24 cellular contexts compared by ENCODE assay signal in the genomic region with DNA sequence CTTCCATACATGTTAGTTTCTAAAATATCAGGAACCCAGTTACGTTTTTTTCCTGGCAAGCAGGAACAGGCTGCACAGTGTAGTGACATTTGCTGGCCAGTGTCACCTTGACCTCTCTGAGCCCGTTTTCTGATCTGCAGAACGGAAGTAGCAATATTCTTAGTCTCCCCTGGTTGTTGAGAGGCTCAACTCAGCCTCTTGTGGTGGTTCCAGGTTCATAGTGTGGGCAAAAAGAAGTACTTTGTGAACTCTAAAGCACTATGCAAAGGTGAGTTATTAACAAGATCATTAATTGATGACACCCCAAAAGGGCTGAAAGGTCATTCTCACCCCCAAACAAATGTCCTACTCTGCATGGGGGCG. TPM values are rescaled to one million over a fixed set of nuclear protein-coding genes. Genes with fewer than 3 reads are reported as not detected.
DNase-seq lines count a peak whose midpoint lies in the region; ATAC-seq and TF ChIP-seq lines count a peak whose summit lies in the region.
"Had no signal": no experiment of that assay in that cellular context is flagged by ENCODE, and none has a peak within 500 bp of the region (broad histone marks: within the 10 kb centered on the region; RNA-seq: fewer than 3 reads in every experiment).

No MANE protein-coding gene starts in this region.

- TF ChIP-seq CTCF in mesothelial cell of epicardium (IDR thresholded peaks at IDR 0.05; ENCODE audit: unreplicated experiment) (no peak), BE2C (IDR thresholded peaks at IDR 0.05; ENCODE audit: low read depth, low read length) (no peak)

- H3K27ac Mint-ChIP-seq in activated CD8-positive, alpha-beta memory T cell treated with anti-CD3 and anti-CD28 coated beads, Interleukin-2, amount 10 ng/mL, durations not matched to agents 7 days and 5 days: no peak overlapping the region
- H3K27ac Mint-ChIP-seq in mesothelial cell of epicardium: peak overlapping the region; percentile 93
- H3K27ac Mint-ChIP-seq: activated CD4-positive, alpha-beta T cell treated with anti-CD3 and anti-CD28 coated beads for 36 hours; activated naive CD8-positive, alpha-beta T cell treated with anti-CD3 and anti-CD28 coated beads, Interleukin-2, amount 50 U/mL, for 24 hours; effector memory CD8-positive, alpha-beta T cell had no signal

- WGBS in ectodermal cell, 2 experiments: 16 to 19% methylated on average over 3 to 4 of the region's 4 CpGs

- H3K4me3 ChIP-seq in ectodermal cell (ENCODE audit: insufficient read depth, low read depth, low read length): peak overlapping the region; percentile 45
- H3K4me3 ChIP-seq in BE2C (ENCODE audit: low read depth, low read length): no peak overlapping the region
- H3K4me3 ChIP-seq: BLaER1 treated with 17β-estradiol and CSF1 and Interleukin-3, amounts not matched to agents 10 nM and 100 nM; GM12878; heart left ventricle; SJSA1; skin epidermis had no signal

- no peaks in the 10 kb centered on the region for H3K9me3 Mint-ChIP-seq in activated CD8-positive, alpha-beta memory T cell treated with anti-CD3 and anti-CD28 coated beads, Interleukin-2, amount 10 ng/mL, durations not matched to agents 7 days and 5 days (ENCODE audit: low read depth)
- no peaks in the 10 kb centered on the region for H3K9me3 Mint-ChIP-seq in mesothelial cell of epicardium
- H3K9me3 Mint-ChIP-seq: activated naive CD8-positive, alpha-beta T cell treated with anti-CD3 and anti-CD28 coated beads, Interleukin-2, amount 50 U/mL, for 24 hours; effector memory CD8-positive, alpha-beta T cell had no signal

- ATAC-seq in activated CD8-positive, alpha-beta memory T cell treated with anti-CD3 and anti-CD28 coated beads, Interleukin-2, amount 10 ng/mL, durations not matched to agents 7 days and 5 days: no peak
- ATAC-seq in GM18870 (IDR thresholded peaks at IDR 0.05; ENCODE audit: unreplicated experiment): no peak
- ATAC-seq: activated CD4-positive, alpha-beta T cell treated with anti-CD3 and anti-CD28 coated beads for 36 hours; activated naive CD8-positive, alpha-beta T cell treated with anti-CD3 and anti-CD28 coated beads, Interleukin-2, amount 50 U/mL, for 24 hours; effector memory CD8-positive, alpha-beta T cell; GM12878 had no signal

- CTCF ChIA-PET in activated CD8-positive, alpha-beta memory T cell treated with anti-CD3 and anti-CD28 coated beads, Interleukin-2, amount 10 ng/mL, durations not matched to agents 7 days and 5 days (lab: Charles Lee): interaction anchor here (1.3 kb wide), 1 partner anchor 20 kb away, joined by 6 read pairs; no protein-coding TSS in a partner anchor

- H3K36me3 Mint-ChIP-seq in activated CD8-positive, alpha-beta memory T cell treated with anti-CD3 and anti-CD28 coated beads, Interleukin-2, amount 10 ng/mL, durations not matched to agents 7 days and 5 days: no peaks in the 10 kb centered on the region
- peaks cover 7% of the 10 kb centered on the region for H3K36me3 Mint-ChIP-seq in mesothelial cell of epicardium

- H3K27me3 ChIP-seq in ectodermal cell (ENCODE audit: control insufficient read depth, insufficient read depth, low read length, poor library complexity, severe bottlenecking): no peaks in the 10 kb centered on the region
- H3K27me3 ChIP-seq in BE2C: peaks cover 44% of the 10 kb centered on the region

- peak overlapping the region; percentile 99 for H3K27ac ChIP-seq in ectodermal cell (ENCODE audit: insufficient read depth, low read depth, low read length, poor library complexity, severe bottlenecking)
- H3K27ac ChIP-seq: 22Rv1; BLaER1 treated with 17β-estradiol and CSF1 and Interleukin-3, amounts not matched to agents 10 nM and 100 nM; heart left ventricle; SJSA1; skin epidermis had no signal

- H3K4me1 ChIP-seq in ectodermal cell (ENCODE audit: control insufficient read depth, insufficient read depth, low read length) (peaks cover 47% of the 10 kb centered on the region), BE2C (0 out of 2 replicates have a peak, but pooled peaks cover 5% of the 10 kb centered on the region)

- H3K4me3 Mint-ChIP-seq in activated CD8-positive, alpha-beta memory T cell treated with anti-CD3 and anti-CD28 coated beads, Interleukin-2, amount 10 ng/mL, durations not matched to agents 7 days and 5 days: no peak overlapping the region
- peak overlapping the region; percentile 71 for H3K4me3 Mint-ChIP-seq in mesothelial cell of epicardium
- H3K4me3 Mint-ChIP-seq: activated CD4-positive, alpha-beta T cell treated with anti-CD3 and anti-CD28 coated beads for 36 hours; activated naive CD8-positive, alpha-beta T cell treated with anti-CD3 and anti-CD28 coated beads, Interleukin-2, amount 50 U/mL, for 24 hours; effector memory CD8-positive, alpha-beta T cell had no signal

- peak; percentile 27 for DNase-seq in activated CD8-positive, alpha-beta memory T cell treated with anti-CD3 and anti-CD28 coated beads, Interleukin-2, amount 10 ng/mL, durations not matched to agents 7 days and 5 days
- no peak for DNase-seq in activated CD8-positive, alpha-beta memory T cell treated with anti-CD3 and anti-CD28 coated beads, Interleukin-2, amount 50 U/mL, for 48 hours
- no peak for DNase-seq in mesothelial cell of epicardium (ENCODE audit: low spot score in 2 of 2, unreplicated experiment in 2 of 2)
- DNase-seq in activated CD4-positive, CD25-positive, alpha-beta regulatory T cell (lab: John Stamatoyannopoulos, UW): no peak
- no peak for DNase-seq in BE2C
- DNase-seq in DMS53 (lab: John Stamatoyannopoulos, UW): no peak
- DNase-seq: activated CD4-positive, alpha-beta T cell treated with anti-CD3 and anti-CD28 coated beads for 36 hours; activated naive CD8-positive, alpha-beta T cell treated with anti-CD3 and anti-CD28 coated beads, Interleukin-2, amount 50 U/mL, for 24 hours; effector memory CD8-positive, alpha-beta T cell; GF-D8; heart left ventricle; NCI-H1092 treated with DMSO at 0.1 percent for 48 hours; occipital lobe; stimulated activated CD4-positive, alpha-beta T cell treated with anti-CD3 and anti-CD28 coated beads, Interleukin-4, amount 100 ng/mL, for 4 hours; T1000 had no signal

- H3K4me1 Mint-ChIP-seq in activated CD8-positive, alpha-beta memory T cell treated with anti-CD3 and anti-CD28 coated beads, Interleukin-2, amount 10 ng/mL, durations not matched to agents 7 days and 5 days: no peaks in the 10 kb centered on the region
- H3K4me1 Mint-ChIP-seq in mesothelial cell of epicardium: peaks cover 57% of the 10 kb centered on the region
- H3K4me1 Mint-ChIP-seq: activated CD4-positive, alpha-beta T cell treated with anti-CD3 and anti-CD28 coated beads for 36 hours; activated naive CD8-positive, alpha-beta T cell treated with anti-CD3 and anti-CD28 coated beads, Interleukin-2, amount 50 U/mL, for 24 hours had no signal

- H3K36me3 ChIP-seq in ectodermal cell (ENCODE audit: control insufficient read depth, insufficient read depth, low read length) (no peaks in the 10 kb centered on the region), BE2C (peaks cover 7% of the 10 kb centered on the region)
- H3K36me3 ChIP-seq: BLaER1 treated with 17β-estradiol and CSF1 and Interleukin-3, amounts not matched to agents 10 nM and 100 nM; heart left ventricle had no signal

- H3K9me3 ChIP-seq in ectodermal cell (ENCODE audit: control insufficient read depth, low read length) (no peaks in the 10 kb centered on the region), BE2C (no peaks in the 10 kb centered on the region)
- H3K9me3 ChIP-seq: BLaER1 treated with 17β-estradiol and CSF1 and Interleukin-3, amounts not matched to agents 10 nM and 100 nM; heart left ventricle; SJSA1 had no signal

- H3K27me3 Mint-ChIP-seq in activated CD8-positive, alpha-beta memory T cell treated with anti-CD3 and anti-CD28 coated beads, Interleukin-2, amount 10 ng/mL, durations not matched to agents 7 days and 5 days: peaks cover 61% of the 10 kb centered on the region
- H3K27me3 Mint-ChIP-seq in mesothelial cell of epicardium (ENCODE audit: low read depth): no peaks in the 10 kb centered on the region

RNA-seq across cellular contexts. Expression of a gene that starts 15.7 kb away (rescaled TPM):
- not detected for total RNA-seq in activated CD8-positive, alpha-beta memory T cell treated with anti-CD3 and anti-CD28 coated beads, Interleukin-2, amount 10 ng/mL, durations not matched to agents 7 days and 5 days
- 165 TPM for polyA plus RNA-seq in ectodermal cell (2013, experiment 1 of 4)
- polyA plus RNA-seq in ectodermal cell (2013, experiment 2 of 4): 198 TPM
- 127 TPM for polyA plus RNA-seq in ectodermal cell (2013, experiment 3 of 4)
- 141 TPM for polyA plus RNA-seq in ectodermal cell (2013, experiment 4 of 4)
- 225 to 227 TPM (median 227 TPM) in 3 replicates for total RNA-seq in mesothelial cell of epicardium
- polyA plus RNA-seq in BE2C (2012; ENCODE audit: insufficient read depth, insufficient read length, low read depth): 20.5 TPM
- total RNA-seq: heart left ventricle had no signal

RNA-seq across cellular contexts. Expression of a gene that starts 44.5 kb away (rescaled TPM):
- total RNA-seq in activated CD8-positive, alpha-beta memory T cell treated with anti-CD3 and anti-CD28 coated beads, Interleukin-2, amount 10 ng/mL, durations not matched to agents 7 days and 5 days: not detected
- polyA plus RNA-seq in ectodermal cell (2013, experiment 1 of 4): not detected
- 0.30 TPM for polyA plus RNA-seq in ectodermal cell (2013, experiment 2 of 4)
- not detected for polyA plus RNA-seq in ectodermal cell (2013, experiment 3 of 4)
- polyA plus RNA-seq in ectodermal cell (2013, experiment 4 of 4): not detected
- total RNA-seq in mesothelial cell of epicardium: not detected in 3 replicates
- polyA plus RNA-seq in BE2C (2012; ENCODE audit: insufficient read depth, insufficient read length, low read depth): not detected
- total RNA-seq: activated CD4-positive, alpha-beta T cell treated with anti-CD3 and anti-CD28 coated beads for 36 hours; GM12878; heart left ventricle; mononuclear cell; occipital lobe; SJSA1; subcutaneous adipose tissue had no signal
- polyA plus RNA-seq: GM12878, heart left ventricle had no signal

Comparison
In these comparisons a context has a peak if more than half of its experiments do, and no peak if none do; other contexts are left out.
1. RNA of a gene that starts 15.7 kb away (total RNA-seq): 225 to 227 TPM in mesothelial cell of epicardium; not detected in activated CD8-positive, alpha-beta memory T cell treated with anti-CD3 and anti-CD28 coated beads, Interleukin-2, amount 10 ng/mL, durations not matched to agents 7 days and 5 days; every median in the first group is over 100 times any median in the second.